8 cellular contexts compared by ENCODE assay signal in the genomic region with DNA sequence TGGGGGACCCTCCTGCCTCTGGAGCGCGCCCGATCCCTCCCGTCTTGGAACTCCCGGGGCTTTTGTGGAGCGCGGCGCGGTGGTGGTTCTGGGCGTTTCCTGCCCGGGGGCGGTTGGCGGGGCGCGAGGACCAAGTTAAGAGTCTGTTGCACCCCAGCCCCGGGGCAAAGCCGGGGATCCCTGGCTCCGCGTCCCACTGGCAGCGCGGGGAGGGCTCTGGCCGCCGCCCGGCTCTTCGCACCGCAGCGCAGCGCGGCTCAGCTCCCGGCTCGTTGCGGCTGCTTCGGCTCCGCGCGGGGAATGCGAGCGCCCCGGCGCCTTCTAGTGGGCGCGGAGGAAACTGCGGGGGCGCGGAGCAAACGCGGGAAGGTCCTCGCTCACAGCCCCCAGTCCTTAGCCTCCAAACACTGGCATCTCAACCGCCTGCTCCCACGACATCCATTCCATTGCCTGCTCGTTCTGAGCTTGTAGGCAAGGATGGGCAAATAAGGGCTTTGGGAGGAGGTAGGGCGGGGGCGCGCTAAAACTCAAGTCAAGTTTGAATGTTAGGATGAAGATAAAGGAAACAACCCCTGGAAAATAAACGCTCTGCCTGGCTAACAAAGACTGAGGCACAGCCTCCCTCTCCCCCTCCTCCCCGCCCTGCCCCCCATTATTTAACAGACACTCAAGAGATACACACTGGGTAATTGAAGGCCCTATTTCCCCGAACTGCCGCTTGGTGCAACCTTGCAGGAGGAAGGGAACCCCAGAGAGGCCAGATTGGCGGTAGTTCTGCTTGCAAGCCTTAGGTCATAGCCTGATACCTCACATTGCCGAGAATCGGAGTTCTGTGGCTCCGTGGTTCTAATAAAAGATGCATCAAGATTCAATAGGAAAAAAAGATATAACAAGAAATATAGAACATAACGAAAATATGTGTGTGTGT. TPM values are rescaled to one million over a fixed set of nuclear protein-coding genes. Genes with fewer than 3 reads are reported as not detected.
DNase-seq lines count a peak whose midpoint lies in the region; ATAC-seq and TF ChIP-seq lines count a peak whose summit lies in the region.

A gene (minus strand): TSS at position 304 of the 928 bp plus-strand sequence. CDS start 1,069 bp downstream, outside the sequence.

- intact Hi-C loops in colonic mucosa (cut with DNase I): no loop called here

- H3K4me3 ChIP-seq in colonic mucosa: peak within 1 kb of the TSS; percentile 40

- ATAC-seq in HG02970 (IDR thresholded peaks at IDR 0.05; ENCODE audit: low FRiP score, unreplicated experiment) (peak; percentile 53), left lobe of liver (peak; percentile 96)

- peaks cover 42% of the 10 kb centered on the region for H3K27me3 ChIP-seq in colonic mucosa

- in situ Hi-C loops in GM13977 (cut with MboI; ENCODE audit: low pct_unique_long_range_greater_than_20kb, low sequenced_read_pairs, unreplicated experiment): no loop called here

- H3K36me3 ChIP-seq in colonic mucosa: no peaks in the 10 kb centered on the region

- H3K4me1 ChIP-seq in colonic mucosa: peaks cover 3% of the 10 kb centered on the region

- peak; percentile 92 for TF ChIP-seq CTCF in GM13977 (IDR thresholded peaks at IDR 0.05; ENCODE audit: extremely low read depth, insufficient read depth, missing control alignments)
- peak; percentile 89 for TF ChIP-seq CTCF in colonic mucosa (IDR thresholded peaks at IDR 0.05)

- H3K27ac ChIP-seq in colonic mucosa: no peak within 1 kb of the TSS

- DNase-seq in A172 (ENCODE audit: low spot score) (peak; percentile 52), GM13977 (ENCODE audit: low spot score) (peak; percentile 84), NCI-H2196 treated with DMSO at 0.1 percent for 48 hours (lab: John Stamatoyannopoulos, UW; ENCODE audit: unreplicated experiment) (peak; percentile 52), colonic mucosa (peak; percentile 33), left lobe of liver (ENCODE audit: low spot score) (peak; percentile 59)
- peak; percentile 76 for DNase-seq in activated CD4-positive, CD25-positive, alpha-beta regulatory T cell treated with anti-CD3 and anti-CD28 coated beads, Interleukin-2, amount 50 U/mL, for 72 hours
- peak; percentile 73 for DNase-seq in stimulated activated CD4-positive, alpha-beta T cell treated with anti-CD3 and anti-CD28 coated beads, Interleukin-4, amount 100 ng/mL, for 1 hour

- H3K9me3 ChIP-seq in colonic mucosa: no peaks in the 10 kb centered on the region

- H3K9ac ChIP-seq in colonic mucosa (ENCODE audit: low read depth in 2 of 2, low read length in 2 of 2): no peak within 1 kb of the TSS

RNA-seq across cellular contexts. Expression of the gene that starts here (rescaled TPM):
- total RNA-seq in A172 (2014; rRNA removed; shearing (Covaris generic)): 61.9 and 82.6 TPM in 2 replicates
- total RNA-seq in colonic mucosa: under 1 TPM; 0.32 to 0.88 TPM
- 0.60 TPM for total RNA-seq in left lobe of liver

Comparison
In these comparisons a context has a peak if more than half of its experiments do, and no peak if none do; other contexts are left out.
1. RNA of the gene that starts here (total RNA-seq): 61.9 to 82.6 TPM in A172; 0.32 to 0.88 TPM in colonic mucosa and 0.60 TPM in left lobe of liver (single experiment); every median in the first group is over 10 times any median in the second.
2. Peak in DNase-seq and H3K4me3 ChIP-seq in colonic mucosa; RNA of the gene not detected or under 1 TPM.
3. Peak in DNase-seq and ATAC-seq in left lobe of liver; RNA of the gene not detected or under 1 TPM.
4. DNase-seq: peak in every context shown above with its lines; median percentile 84 in GM13977; 76 in activated CD4-positive, CD25-positive, alpha-beta regulatory T cell treated with anti-CD3 and anti-CD28 coated beads, Interleukin-2, amount 50 U/mL, for 72 hours; 73 in stimulated activated CD4-positive, alpha-beta T cell treated with anti-CD3 and anti-CD28 coated beads, Interleukin-4, amount 100 ng/mL, for 1 hour; 59 in left lobe of liver; 52 in A172; 52 in NCI-H2196 treated with DMSO at 0.1 percent for 48 hours; 33 in colonic mucosa.